In the genomic region with DNA sequence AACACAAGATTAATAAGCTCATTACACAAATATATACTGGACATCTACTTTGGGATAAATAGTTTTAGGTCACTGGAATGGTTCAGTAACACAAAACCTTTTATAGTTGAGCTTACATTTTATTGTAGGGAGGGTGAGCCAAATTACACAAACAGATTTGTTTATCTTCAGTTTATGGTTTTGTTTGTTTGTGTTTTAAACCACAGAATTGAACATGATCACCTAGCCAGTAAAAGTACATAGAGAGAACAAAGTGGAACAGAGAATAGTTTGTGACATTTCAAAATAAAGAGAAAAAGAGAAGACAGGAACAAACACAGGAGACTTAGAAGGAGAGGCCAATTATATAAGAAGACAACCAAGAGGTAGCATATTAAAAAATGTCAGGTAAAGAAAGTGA, we compare ENCODE assay signal across 24 cellular contexts.
"Had no signal": no experiment of that assay in that cellular context is flagged by ENCODE, and none has a peak within 500 bp of the region (broad histone marks: within the 10 kb centered on the region; RNA-seq: fewer than 3 reads in every experiment).

No MANE protein-coding gene starts in this region.

- H3K36me3 ChIP-seq: colonic mucosa, esophagus muscularis mucosa, neutrophil, pancreas, right lobe of liver, suprapubic skin, transverse colon, upper lobe of right lung, uterus had no signal

- FAIRE-seq: endothelial cell of umbilical vein had no signal

- H3K27me3 ChIP-seq: colonic mucosa, esophagus muscularis mucosa, neutrophil, pancreas, right lobe of liver, suprapubic skin, transverse colon, upper lobe of right lung, uterus had no signal

- H3K4me3 ChIP-seq: colonic mucosa, esophagus muscularis mucosa, mucosa of descending colon, pancreas, right lobe of liver, suprapubic skin, transverse colon, upper lobe of right lung, uterus had no signal

- H3K9me3 ChIP-seq: colonic mucosa, esophagus muscularis mucosa, neutrophil, pancreas, right lobe of liver, suprapubic skin, transverse colon, upper lobe of right lung, uterus had no signal

- H3K4me1 ChIP-seq: colonic mucosa, esophagus muscularis mucosa, pancreas, right lobe of liver, suprapubic skin, transverse colon, upper lobe of right lung, uterus had no signal

- ATAC-seq: left lobe of liver; mucosa of descending colon; natural killer cell treated with Interleukin-12 subunit alpha and Interleukin-12 subunit beta and Interleukin-15 and Interleukin-18, amount 100 ng/mL, for 72 hours; pancreas; right lobe of liver; stimulated activated naive B cell treated with anti-CD40 and anti-IgM and Interleukin-4, amounts not matched to agents 10 μg/mL and 1 μg/mL and 100 μg/mL, for 72 hours; stimulated activated naive CD8-positive, alpha-beta T cell treated with anti-CD3 and anti-CD28 coated beads, Interleukin-15, amount 100 ng/mL, for 72 hours; upper lobe of right lung had no signal

- H3K27ac ChIP-seq: colonic mucosa, esophagus muscularis mucosa, neutrophil, pancreas, right lobe of liver, suprapubic skin, transverse colon, upper lobe of right lung, uterus had no signal

- DNase-seq: colonic mucosa; effector CD8-positive, alpha-beta T cell; endodermal cell; foreskin melanocyte; kidney; mesenchymal stem cell; mucosa of descending colon; naive B cell; pancreas; right lobe of liver; small intestine; stimulated activated CD4-positive, alpha-beta T cell treated with anti-CD3 and anti-CD28 coated beads, Interleukin-15, amount 100 ng/mL, for 24 hours; stimulated activated CD4-positive, alpha-beta T cell treated with anti-CD3 and anti-CD28 coated beads, Interleukin-2, amount 100 ng/mL, for 48 hours; stimulated activated naive B cell treated with anti-CD40 and anti-IgM and Interleukin-4, amounts not matched to agents 10 μg/mL and 1 μg/mL and 100 μg/mL, for 72 hours; stimulated activated naive CD8-positive, alpha-beta T cell treated with anti-CD3 and anti-CD28 coated beads, Interleukin-15, amount 100 ng/mL, for 72 hours; transverse colon; upper lobe of right lung; uterus had no signal
